Comparison of ENCODE assay signal across 1 cellular context in genomic region chr6:126359936-126360537, GRCh38.
TF ChIP-seq lines count a peak whose summit lies in the region.

No MANE protein-coding gene starts in this region.

TF ChIP-seq in HEK293, 187 proteins besides CTCF, POLR2A, EP300 and RAD21 (continued from another document):
- TF ChIP-seq TSHZ1 (tag by site-specific recombination; IDR thresholded peaks at IDR 0.05; ENCODE audit: borderline replicate concordance) (no peak), ZFP41 (tag by site-specific recombination; IDR thresholded peaks at IDR 0.05; ENCODE audit: borderline replicate concordance) (no peak), ZNF48 (tag by site-specific recombination; IDR thresholded peaks at IDR 0.05) (no peak), KLF1 (tag by site-specific recombination; IDR thresholded peaks at IDR 0.05) (no peak), ZNF555 (tag by site-specific recombination; conservative IDR thresholded peaks at IDR 0.05) (no peak), GLI4 (tag by site-specific recombination; IDR thresholded peaks at IDR 0.05) (no peak), ZNF391 (tag by site-specific recombination; IDR thresholded peaks at IDR 0.05; ENCODE audit: borderline replicate concordance, low read depth) (no peak), ZIC2 (tag by site-specific recombination; IDR thresholded peaks at IDR 0.05) (no peak), BCL6B (tag by site-specific recombination; IDR thresholded peaks at IDR 0.05) (no peak), ZNF148 (tag by site-specific recombination; IDR thresholded peaks at IDR 0.05; ENCODE audit: borderline replicate concordance) (no peak), ZNF596 (tag by site-specific recombination; IDR thresholded peaks at IDR 0.05) (no peak), ZNF776 (tag by site-specific recombination; IDR thresholded peaks at IDR 0.05; ENCODE audit: borderline replicate concordance) (no peak), ZNF623 (tag by site-specific recombination; IDR thresholded peaks at IDR 0.05) (no peak), ZNF18 (tag by site-specific recombination; IDR thresholded peaks at IDR 0.05) (no peak), ZBTB44 (tag by site-specific recombination; IDR thresholded peaks at IDR 0.05) (no peak), ZNF280C (tag by site-specific recombination; IDR thresholded peaks at IDR 0.05) (no peak), GLIS2 (tag by site-specific recombination; IDR thresholded peaks at IDR 0.05) (no peak), SALL2 (tag by site-specific recombination; IDR thresholded peaks at IDR 0.05; ENCODE audit: borderline replicate concordance) (no peak), ZNF280D (tag by site-specific recombination; IDR thresholded peaks at IDR 0.05) (peak; percentile 56; the same call in 1 of the 2 replicates), ZNF585B (tag by site-specific recombination; IDR thresholded peaks at IDR 0.05) (0 out of 2 replicates have a peak, but pooled peaks have one; percentile 10), ZNF518A (tag by site-specific recombination; conservative IDR thresholded peaks at IDR 0.05; ENCODE audit: low read depth) (peak; percentile 23; the same call in 1 of the 2 replicates), ZFP69B (tag by site-specific recombination; IDR thresholded peaks at IDR 0.05) (no peak), ZNF221 (tag by site-specific recombination; IDR thresholded peaks at IDR 0.05; ENCODE audit: borderline replicate concordance) (peak; percentile 61; the same call in 1 of the 2 replicates), ZNF19 (tag by site-specific recombination; IDR thresholded peaks at IDR 0.05; ENCODE audit: low read depth) (no peak), ZNF24 (tag by site-specific recombination; IDR thresholded peaks at IDR 0.05) (no peak), SETDB1 (IDR thresholded peaks at IDR 0.05; ENCODE audit: insufficient read length, low read length) (peak; percentile 99), ZNF626 (tag by site-specific recombination; IDR thresholded peaks at IDR 0.05) (peak; percentile 42; the same call in 1 of the 2 replicates), ZNF639 (tag by site-specific recombination; IDR thresholded peaks at IDR 0.05) (no peak)
TF ChIP-seq in HEK293: peak in this region for 7.
